In the genomic region with DNA sequence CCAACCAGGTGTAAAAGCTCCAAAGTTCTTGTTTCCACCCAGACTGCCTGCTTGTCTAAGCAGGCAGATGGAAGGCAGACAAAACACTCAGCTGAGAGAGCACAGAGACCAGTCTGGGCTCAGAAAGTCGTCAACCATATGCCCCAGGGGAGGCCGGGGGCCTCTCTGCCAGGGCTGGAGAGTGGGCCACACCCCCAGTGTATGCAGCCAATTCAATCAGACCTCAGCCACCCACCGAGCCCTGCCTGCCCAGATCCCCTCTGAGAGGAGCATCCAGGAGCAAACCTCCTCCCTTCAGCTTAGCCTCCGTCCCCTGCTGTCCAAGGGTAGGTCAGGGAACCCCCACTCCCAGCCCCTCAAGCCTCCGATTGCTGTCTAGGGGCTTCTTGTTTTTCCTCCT, we compare ENCODE assay signal across 1 cellular context.
TF ChIP-seq lines count a peak whose summit lies in the region.

No MANE protein-coding gene starts in this region.

TF ChIP-seq in GM23338, 12 proteins besides CTCF, POLR2A, EP300 and RAD21 (continued from another document):
- TF ChIP-seq, protein P1, sequence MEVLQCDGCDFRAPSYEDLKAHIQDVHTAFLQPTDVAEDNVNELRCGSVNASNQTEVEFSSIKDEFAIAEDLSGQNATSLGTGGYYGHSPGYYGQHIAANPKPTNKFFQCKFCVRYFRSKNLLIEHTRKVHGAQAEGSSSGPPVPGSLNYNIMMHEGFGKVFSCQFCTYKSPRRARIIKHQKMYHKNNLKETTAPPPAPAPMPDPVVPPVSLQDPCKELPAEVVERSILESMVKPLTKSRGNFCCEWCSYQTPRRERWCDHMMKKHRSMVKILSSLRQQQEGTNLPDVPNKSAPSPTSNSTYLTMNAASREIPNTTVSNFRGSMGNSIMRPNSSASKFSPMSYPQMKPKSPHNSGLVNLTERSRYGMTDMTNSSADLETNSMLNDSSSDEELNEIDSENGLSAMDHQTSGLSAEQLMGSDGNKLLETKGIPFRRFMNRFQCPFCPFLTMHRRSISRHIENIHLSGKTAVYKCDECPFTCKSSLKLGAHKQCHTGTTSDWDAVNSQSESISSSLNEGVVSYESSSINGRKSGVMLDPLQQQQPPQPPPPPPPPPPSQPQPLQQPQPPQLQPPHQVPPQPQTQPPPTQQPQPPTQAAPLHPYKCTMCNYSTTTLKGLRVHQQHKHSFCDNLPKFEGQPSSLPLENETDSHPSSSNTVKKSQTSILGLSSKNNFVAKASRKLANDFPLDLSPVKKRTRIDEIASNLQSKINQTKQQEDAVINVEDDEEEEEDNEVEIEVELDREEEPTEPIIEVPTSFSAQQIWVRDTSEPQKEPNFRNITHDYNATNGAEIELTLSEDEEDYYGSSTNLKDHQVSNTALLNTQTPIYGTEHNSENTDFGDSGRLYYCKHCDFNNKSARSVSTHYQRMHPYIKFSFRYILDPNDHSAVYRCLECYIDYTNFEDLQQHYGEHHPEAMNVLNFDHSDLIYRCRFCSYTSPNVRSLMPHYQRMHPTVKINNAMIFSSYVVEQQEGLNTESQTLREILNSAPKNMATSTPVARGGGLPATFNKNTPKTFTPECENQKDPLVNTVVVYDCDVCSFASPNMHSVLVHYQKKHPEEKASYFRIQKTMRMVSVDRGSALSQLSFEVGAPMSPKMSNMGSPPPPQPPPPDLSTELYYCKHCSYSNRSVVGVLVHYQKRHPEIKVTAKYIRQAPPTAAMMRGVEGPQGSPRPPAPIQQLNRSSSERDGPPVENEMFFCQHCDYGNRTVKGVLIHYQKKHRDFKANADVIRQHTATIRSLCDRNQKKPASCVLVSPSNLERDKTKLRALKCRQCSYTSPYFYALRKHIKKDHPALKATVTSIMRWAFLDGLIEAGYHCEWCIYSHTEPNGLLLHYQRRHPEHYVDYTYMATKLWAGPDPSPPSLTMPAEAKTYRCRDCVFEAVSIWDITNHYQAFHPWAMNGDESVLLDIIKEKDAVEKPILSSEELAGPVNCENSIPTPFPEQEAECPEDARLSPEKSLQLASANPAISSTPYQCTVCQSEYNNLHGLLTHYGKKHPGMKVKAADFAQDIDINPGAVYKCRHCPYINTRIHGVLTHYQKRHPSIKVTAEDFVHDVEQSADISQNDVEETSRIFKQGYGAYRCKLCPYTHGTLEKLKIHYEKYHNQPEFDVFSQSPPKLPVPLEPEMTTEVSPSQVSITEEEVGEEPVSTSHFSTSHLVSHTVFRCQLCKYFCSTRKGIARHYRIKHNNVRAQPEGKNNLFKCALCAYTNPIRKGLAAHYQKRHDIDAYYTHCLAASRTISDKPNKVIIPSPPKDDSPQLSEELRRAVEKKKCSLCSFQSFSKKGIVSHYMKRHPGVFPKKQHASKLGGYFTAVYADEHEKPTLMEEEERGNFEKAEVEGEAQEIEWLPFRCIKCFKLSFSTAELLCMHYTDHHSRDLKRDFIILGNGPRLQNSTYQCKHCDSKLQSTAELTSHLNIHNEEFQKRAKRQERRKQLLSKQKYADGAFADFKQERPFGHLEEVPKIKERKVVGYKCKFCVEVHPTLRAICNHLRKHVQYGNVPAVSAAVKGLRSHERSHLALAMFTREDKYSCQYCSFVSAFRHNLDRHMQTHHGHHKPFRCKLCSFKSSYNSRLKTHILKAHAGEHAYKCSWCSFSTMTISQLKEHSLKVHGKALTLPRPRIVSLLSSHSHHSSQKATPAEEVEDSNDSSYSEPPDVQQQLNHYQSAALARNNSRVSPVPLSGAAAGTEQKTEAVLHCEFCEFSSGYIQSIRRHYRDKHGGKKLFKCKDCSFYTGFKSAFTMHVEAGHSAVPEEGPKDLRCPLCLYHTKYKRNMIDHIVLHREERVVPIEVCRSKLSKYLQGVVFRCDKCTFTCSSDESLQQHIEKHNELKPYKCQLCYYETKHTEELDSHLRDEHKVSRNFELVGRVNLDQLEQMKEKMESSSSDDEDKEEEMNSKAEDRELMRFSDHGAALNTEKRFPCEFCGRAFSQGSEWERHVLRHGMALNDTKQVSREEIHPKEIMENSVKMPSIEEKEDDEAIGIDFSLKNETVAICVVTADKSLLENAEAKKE (CRISPR knock-in tag; IDR thresholded peaks at IDR 0.05), result no peak
- TF ChIP-seq ZNF331 (CRISPR knock-in tag; IDR thresholded peaks at IDR 0.05; ENCODE audit: low read depth), result no peak
- TF ChIP-seq, protein P2, sequence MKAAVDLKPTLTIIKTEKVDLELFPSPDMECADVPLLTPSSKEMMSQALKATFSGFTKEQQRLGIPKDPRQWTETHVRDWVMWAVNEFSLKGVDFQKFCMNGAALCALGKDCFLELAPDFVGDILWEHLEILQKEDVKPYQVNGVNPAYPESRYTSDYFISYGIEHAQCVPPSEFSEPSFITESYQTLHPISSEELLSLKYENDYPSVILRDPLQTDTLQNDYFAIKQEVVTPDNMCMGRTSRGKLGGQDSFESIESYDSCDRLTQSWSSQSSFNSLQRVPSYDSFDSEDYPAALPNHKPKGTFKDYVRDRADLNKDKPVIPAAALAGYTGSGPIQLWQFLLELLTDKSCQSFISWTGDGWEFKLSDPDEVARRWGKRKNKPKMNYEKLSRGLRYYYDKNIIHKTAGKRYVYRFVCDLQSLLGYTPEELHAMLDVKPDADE (IDR thresholded peaks at IDR 0.05), result no peak
- no peak for TF ChIP-seq STAT1 (IDR thresholded peaks at IDR 0.05; ENCODE audit: unreplicated experiment)
- TF ChIP-seq NANOG (IDR thresholded peaks at IDR 0.05; ENCODE audit: borderline replicate concordance), result no peak
- no peak for TF ChIP-seq ZNF114 (CRISPR knock-in tag; IDR thresholded peaks at IDR 0.05)
- TF ChIP-seq CREB1 (CRISPR knock-in tag; IDR thresholded peaks at IDR 0.05; ENCODE audit: low read depth), result no peak
- TF ChIP-seq EZH2 (IDR thresholded peaks at IDR 0.05; ENCODE audit: low read depth, unreplicated experiment), result no peak
- no peak for TF ChIP-seq POLR2AphosphoS5 (IDR thresholded peaks at IDR 0.05; ENCODE audit: low read depth)
- TF ChIP-seq JUNB (IDR thresholded peaks at IDR 0.05; ENCODE audit: unreplicated experiment), result no peak
TF ChIP-seq in GM23338: peak in this region for 0.
